In genomic region chr20:41618807-41619294, GRCh38 we compare ENCODE assay signal across 8 cellular contexts. TPM values are rescaled to one million over a fixed set of nuclear protein-coding genes. Genes with fewer than 3 reads are reported as not detected.
DNase-seq lines count a peak whose midpoint lies in the region; ATAC-seq, FAIRE-seq and TF ChIP-seq lines count a peak whose summit lies in the region.

No MANE protein-coding gene starts in this region.

- H3K27me3 Mint-ChIP-seq in activated T-cell treated with anti-CD3 and anti-CD28 coated beads, Interleukin-2, amount 50 U/mL, for 4 hours (ENCODE audit: low read depth): no peaks in the 10 kb centered on the region
- peaks cover 0 to 16% (median 0%) of the 10 kb centered on the region in 5 donors for H3K27me3 Mint-ChIP-seq in naive thymus-derived CD4-positive, alpha-beta T cell

- H3K4me1 Mint-ChIP-seq in activated T-cell treated with anti-CD3 and anti-CD28 coated beads, Interleukin-2, amount 50 U/mL, for 4 hours (ENCODE audit: low read depth): peaks cover 39% of the 10 kb centered on the region
- peaks cover 31 to 48% (median 46%) of the 10 kb centered on the region in 7 donors for H3K4me1 Mint-ChIP-seq in naive thymus-derived CD4-positive, alpha-beta T cell

- CTCF ChIA-PET in naive thymus-derived CD4-positive, alpha-beta T cell (lab: Charles Lee): interaction anchor here (0.5 to 0.8 kb wide), 2 partner anchors 114 to 124 kb away, joined by 3 read pairs; no protein-coding TSS in a partner anchor
- CTCF ChIA-PET in GM10248 (lab: Yijun Ruan, JAX): interaction anchor here (0.9 to 1.3 kb wide), 4 partner anchors 10 to 74 kb away, joined by 3 to 4 read pairs (median 3); no protein-coding TSS in a partner anchor

- intact Hi-C loops in naive thymus-derived CD4-positive, alpha-beta T cell (cut with micrococcal nuclease): loop anchor here (1.0 to 5.0 kb wide), 10 partner anchors 74 to 1973 kb away; partner anchors contain the start of genes PLCG1 (in 2 of the 2), ZHX3 (in 2 of the 2), IFT52 (in 1 of the 2) and SRSF6 (in 1 of the 2)

- H3K27ac Mint-ChIP-seq in naive thymus-derived CD4-positive, alpha-beta T cell: peak overlapping the region in 8 of 9 donors; percentile 60 to 89 (median 84)

- no peaks in the 10 kb centered on the region for H3K9me3 ChIP-seq in NT2/D1 (ENCODE audit: insufficient read depth, low read length)
- H3K9me3 ChIP-seq in effector memory CD4-positive, alpha-beta T cell (ENCODE audit: control insufficient read depth, low read length): no peaks in the 10 kb centered on the region
- H3K9me3 ChIP-seq in naive thymus-derived CD4-positive, alpha-beta T cell (ENCODE audit: control insufficient read depth in 2 of 3, low read length in 3 of 3): no peaks in the 10 kb centered on the region

- no peak for FAIRE-seq in GM19239 (lab: Jason Lieb, UNC)

- H3K4me1 ChIP-seq in NT2/D1 (ENCODE audit: insufficient read depth, insufficient read length): no peaks in the 10 kb centered on the region
- H3K4me1 ChIP-seq in effector memory CD4-positive, alpha-beta T cell (ENCODE audit: control insufficient read depth, insufficient read depth, low read length, poor library complexity, severe bottlenecking): peaks cover 24% of the 10 kb centered on the region
- H3K4me1 ChIP-seq in naive thymus-derived CD4-positive, alpha-beta T cell (ENCODE audit: control insufficient read depth in 2 of 2, insufficient read depth in 2 of 2, low read length in 2 of 2): peaks cover 21 to 27% of the 10 kb centered on the region in 2 donors

- no peak for TF ChIP-seq CTCF in GM10248 (IDR thresholded peaks at IDR 0.05; ENCODE audit: control extremely low read depth, extremely low read depth, low read depth, missing control alignments)

- DNase-seq in activated T-cell treated with anti-CD3 and anti-CD28 coated beads, Interleukin-2, amount 50 U/mL, for 4 hours: no peak
- DNase-seq in activated T-cell treated with anti-CD3 and anti-CD28 coated beads, Interleukin-2, amount 50 U/mL, for 1 hour: no peak
- DNase-seq in NT2/D1 (ENCODE audit: low read depth, low spot score): no peak
- DNase-seq in effector memory CD4-positive, alpha-beta T cell: no peak
- DNase-seq in naive thymus-derived CD4-positive, alpha-beta T cell: peak in 1 of 9 donors; percentile 6
- no peak for DNase-seq in GM19239 (ENCODE audit: insufficient read length, low spot score)
- no peak for DNase-seq in NCI-H1436 (lab: John Stamatoyannopoulos, UW)
- DNase-seq in GM10248 (ENCODE audit: extremely low spot score): no peak

- H3K36me3 Mint-ChIP-seq in activated T-cell treated with anti-CD3 and anti-CD28 coated beads, Interleukin-2, amount 50 U/mL, for 4 hours (ENCODE audit: insufficient read depth): no peaks in the 10 kb centered on the region
- no peaks in the 10 kb centered on the region for H3K36me3 Mint-ChIP-seq in naive thymus-derived CD4-positive, alpha-beta T cell

- peaks cover 12% of the 10 kb centered on the region for H3K27me3 ChIP-seq in NT2/D1 (ENCODE audit: insufficient read depth, insufficient read length)
- no peaks in the 10 kb centered on the region for H3K27me3 ChIP-seq in effector memory CD4-positive, alpha-beta T cell (replicated peaks; ENCODE audit: control insufficient read depth, insufficient read depth, low read length, poor library complexity, severe bottlenecking)
- H3K27me3 ChIP-seq in naive thymus-derived CD4-positive, alpha-beta T cell (ENCODE audit: control insufficient read depth in 2 of 2, insufficient read depth in 2 of 2, low read length in 2 of 2): no peaks in the 10 kb centered on the region

- ATAC-seq in activated T-cell treated with anti-CD3 and anti-CD28 coated beads, Interleukin-2, amount 50 U/mL, for 4 hours: peak in 1 of 2 donors; percentile 0
- ATAC-seq in naive thymus-derived CD4-positive, alpha-beta T cell: no peak

- POLR2A ChIA-PET in naive thymus-derived CD4-positive, alpha-beta T cell (lab: Charles Lee): interaction anchor here (0.6 to 5.2 kb wide), 11 partner anchors 10 to 484 kb away, joined by 3 to 60 read pairs (median 3); no protein-coding TSS in a partner anchor
- POLR2A ChIA-PET in GM10248 (lab: Yijun Ruan, JAX): interaction anchor here (1.0 to 1.1 kb wide), 3 partner anchors 47 to 879 kb away, joined by 3 to 5 read pairs (median 3); no protein-coding TSS in a partner anchor

- peak overlapping the region; percentile 29 for H3K27ac ChIP-seq in effector memory CD4-positive, alpha-beta T cell (ENCODE audit: insufficient read depth, low read length, poor library complexity, severe bottlenecking)
- peak overlapping the region; percentile 67 for H3K27ac ChIP-seq in naive thymus-derived CD4-positive, alpha-beta T cell (ENCODE audit: low read depth, low read length)

- H3K36me3 ChIP-seq in NT2/D1 (ENCODE audit: insufficient read depth, insufficient read length, low read length): peaks cover 2% of the 10 kb centered on the region
- no peaks in the 10 kb centered on the region for H3K36me3 ChIP-seq in effector memory CD4-positive, alpha-beta T cell (ENCODE audit: control insufficient read depth, insufficient read depth, low read length)
- no peaks in the 10 kb centered on the region for H3K36me3 ChIP-seq in naive thymus-derived CD4-positive, alpha-beta T cell (ENCODE audit: control insufficient read depth in 2 of 3, insufficient read depth in 3 of 3, low read length in 3 of 3)

- peak overlapping the region; percentile 68 for H3K4me3 ChIP-seq in NT2/D1 (ENCODE audit: insufficient read length, low read depth)
- peak overlapping the region; percentile 64 for H3K4me3 ChIP-seq in effector memory CD4-positive, alpha-beta T cell (ENCODE audit: insufficient read depth, low read depth, low read length, poor library complexity, severe bottlenecking)
- H3K4me3 ChIP-seq in naive thymus-derived CD4-positive, alpha-beta T cell (ENCODE audit: low read length): peak overlapping the region; percentile 50

- H3K9ac ChIP-seq in NT2/D1 (ENCODE audit: insufficient read length, low read depth): peak overlapping the region; percentile 84

- H3K4me3 Mint-ChIP-seq in activated T-cell treated with anti-CD3 and anti-CD28 coated beads, Interleukin-2, amount 50 U/mL, for 4 hours: peak overlapping the region; percentile 76
- H3K4me3 Mint-ChIP-seq in naive thymus-derived CD4-positive, alpha-beta T cell: peak overlapping the region; percentile 74 to 97 (median 86)

- no peaks in the 10 kb centered on the region for H3K9me3 Mint-ChIP-seq in activated T-cell treated with anti-CD3 and anti-CD28 coated beads, Interleukin-2, amount 50 U/mL, for 4 hours
- H3K9me3 Mint-ChIP-seq in naive thymus-derived CD4-positive, alpha-beta T cell: no peaks in the 10 kb centered on the region

RNA-seq across cellular contexts. Expression of gene CHD6, which starts 0.7 kb away (rescaled TPM):
- 10 to 100 TPM; 13.7 to 15.8 (median 15.5) TPM for total RNA-seq in activated T-cell treated with anti-CD3 and anti-CD28 coated beads, Interleukin-2, amount 50 U/mL, for 4 hours
- 100 to 1,000 TPM in 3 of 5 experiments, 10 to 100 TPM in 2; 46.3 to 132 (median 109) TPM for total RNA-seq in naive thymus-derived CD4-positive, alpha-beta T cell
- polyA plus RNA-seq in naive thymus-derived CD4-positive, alpha-beta T cell: 10 to 100 TPM; 63.5 to 79.3 TPM
